In the genomic region with DNA sequence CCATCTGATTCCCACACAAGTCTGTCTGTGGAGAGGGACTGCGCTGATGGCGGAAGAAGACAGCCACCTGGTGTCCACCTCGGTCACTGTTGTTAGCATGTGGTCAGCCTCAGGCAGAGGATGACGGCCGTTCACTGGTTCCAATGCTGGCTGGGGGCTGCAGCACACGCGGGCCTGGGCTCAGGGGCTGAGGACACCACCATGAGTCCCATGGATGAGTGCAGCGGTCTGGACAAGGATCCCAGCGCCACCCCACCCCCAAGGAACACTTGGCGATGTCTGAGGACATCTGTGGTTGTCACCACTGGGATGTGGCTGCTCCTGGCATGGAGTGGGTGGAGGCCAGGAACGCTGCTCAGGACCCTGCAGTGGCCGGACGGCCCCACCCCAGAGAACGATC, we compare ENCODE assay signal across 17 cellular contexts. TPM values are rescaled to one million over a fixed set of nuclear protein-coding genes. Genes with fewer than 3 reads are reported as not detected.
DNase-seq lines count a peak whose midpoint lies in the region; ATAC-seq, FAIRE-seq and TF ChIP-seq lines count a peak whose summit lies in the region.
"Had no signal": no experiment of that assay in that cellular context is flagged by ENCODE, and none has a peak within 500 bp of the region (broad histone marks: within the 10 kb centered on the region; RNA-seq: fewer than 3 reads in every experiment).

No MANE protein-coding gene starts in this region.

- H3K4me2 ChIP-seq in K562 (ENCODE audit: insufficient read depth, low read length) = no peak overlapping the region
- no peak overlapping the region for H3K4me2 ChIP-seq in HepG2 (ENCODE audit: low read depth, low read length)

- POLR2A ChIA-PET in K562 (lab: Yijun Ruan, JAX) = interaction anchor here (0.6 to 1.4 kb wide), 2 partner anchors 9 to 467 kb away, joined by 3 to 4 read pairs; no protein-coding TSS in a partner anchor
- POLR2A ChIA-PET in HepG2 (lab: Yijun Ruan, JAX) = no interaction called here

- H3K9me3 ChIP-seq in K562 (replicated peaks; ENCODE audit: control insufficient read depth, insufficient read depth, low read depth, low read length) (no peaks in the 10 kb centered on the region), HepG2 (ENCODE audit: low read length) (no peaks in the 10 kb centered on the region)

- H3K79me2 ChIP-seq in K562 (ENCODE audit: control insufficient read depth, insufficient read depth, low read length) (no peaks in the 10 kb centered on the region; the same call in 1 of the 3 replicates), HepG2 (ENCODE audit: insufficient read depth, low read length) (no peaks in the 10 kb centered on the region)

- H3K4me1 ChIP-seq in K562 (replicated peaks in 1 of 2; ENCODE audit: control insufficient read depth in 2 of 2, insufficient read depth in 2 of 2, low read length in 2 of 2) (peaks cover 0 to 25% of the 10 kb centered on the region in 2 experiments; a peak in 2 of 5 replicates), HepG2 (ENCODE audit: insufficient read depth, low read length) (peaks cover 53% of the 10 kb centered on the region)

- H3K9ac ChIP-seq in K562 (ENCODE audit: insufficient read depth in 1 of 2, low read depth in 2 of 2, low read length in 2 of 2) (peak overlapping the region in 1 of 2 experiments; percentile 17; a peak in 1 of 4 replicates), HepG2 (ENCODE audit: insufficient read depth, low read depth, low read length) (no peak overlapping the region)

- H3K4me3 ChIP-seq in K562 (no peak overlapping the region), HepG2 (replicated peaks in 1 of 3; ENCODE audit: insufficient read depth in 1 of 3, low read depth in 2 of 3, low read length in 3 of 3) (no peak overlapping the region), skin epidermis (no peak overlapping the region)

- no peak overlapping the region for H2AFZ ChIP-seq in K562 (ENCODE audit: low read depth, low read length)
- H2AFZ ChIP-seq in HepG2 (ENCODE audit: low read length) = no peak overlapping the region

- TF ChIP-seq EP300 in K562 (IDR thresholded peaks at IDR 0.05; ENCODE audit: low read length) = no peak
- no peak for TF ChIP-seq EP300 in HepG2 (IDR thresholded peaks at IDR 0.05; ENCODE audit: low read depth in 2 of 2, low read length in 2 of 2)
- TF ChIP-seq EP300 in HepG2 (CRISPR knock-in tag; IDR thresholded peaks at IDR 0.05; ENCODE audit: borderline replicate concordance) = no peak

- ATAC-seq in K562 (no peak), HepG2 (no peak)
- ATAC-seq: activated CD4-positive, alpha-beta T cell treated with anti-CD3 and anti-CD28 coated beads for 36 hours; activated naive CD4-positive, alpha-beta T cell treated with anti-CD3 and anti-CD28 coated beads, Interleukin-2, amount 50 U/mL, for 72 hours; stimulated activated effector memory CD8-positive, alpha-beta T cell treated with anti-CD3 and anti-CD28 coated beads, Interleukin-12 subunit alpha, Interleukin-12 subunit beta, amount 100 ng/mL, for 72 hours; T-helper 17 cell had no signal

- H3K27ac ChIP-seq in K562 (ENCODE audit: extremely low read depth, low read depth, low read length) (no peak overlapping the region), HepG2 (ENCODE audit: extremely low read length, insufficient read depth, low read length) (no peak overlapping the region), skin epidermis (peak overlapping the region in 20 of 21 experiments; percentile 10 to 90 (median 74))

- TF ChIP-seq POLR2A in K562 (conservative IDR thresholded peaks at IDR 0.05) (no peak), HepG2 (IDR thresholded peaks at IDR 0.05; ENCODE audit: insufficient read depth in 1 of 2, low read depth in 2 of 2, low read length in 2 of 2) (no peak)

- TF ChIP-seq RAD21 in K562 (CRISPR knock-in tag; conservative IDR thresholded peaks at IDR 0.05 in 1 of 2, IDR thresholded peaks at IDR 0.05 in 1 of 2) (no peak), HepG2 (CRISPR knock-in tag; IDR thresholded peaks at IDR 0.05) (no peak)

- in situ Hi-C loops in G401 (cut with HindIII; ENCODE audit: low sequenced_read_pairs) = no loop called here
- in situ Hi-C loops in K562 (cut with MboI) = no loop called here
- in situ Hi-C loops in HepG2 (cut with HindIII; ENCODE audit: extremely low pct_ligation_motif_present, low pct_unique_long_range_greater_than_20kb) = no loop called here

- no peaks in the 10 kb centered on the region for H3K9me1 ChIP-seq in K562 (ENCODE audit: control insufficient read depth, insufficient read depth, low read length)

- H3K27me3 ChIP-seq in K562 (ENCODE audit: control insufficient read depth in 2 of 2, insufficient read depth in 2 of 2, low read length in 2 of 2) (no peaks in the 10 kb centered on the region), HepG2 (ENCODE audit: control insufficient read depth in 1 of 2, insufficient read depth in 2 of 2, low read length in 2 of 2) (no peaks in the 10 kb centered on the region)

- no peaks in the 10 kb centered on the region for H4K20me1 ChIP-seq in K562 (replicated peaks; ENCODE audit: control insufficient read depth, insufficient read depth, low read length)
- peaks cover 6% of the 10 kb centered on the region; the same call in 1 of the 2 replicates for H4K20me1 ChIP-seq in HepG2 (ENCODE audit: insufficient read depth, low read length)

- BruUV-seq in K562 (replicated peaks; lab: Mats Ljungman, UMichigan) (no TSS peak), HepG2 (replicated peaks; lab: Mats Ljungman, UMichigan) (no TSS peak)

- CTCF ChIA-PET in K562 (lab: Yijun Ruan, JAX; ENCODE audit: low intra/inter-chr PET ratio) (no interaction called here), HepG2 (lab: Yijun Ruan, JAX; ENCODE audit: low intra/inter-chr PET ratio, low total read pairs) (no interaction called here)

- H3K36me3 ChIP-seq in K562 (ENCODE audit: control insufficient read depth, insufficient read depth, low read length) (peaks cover 82% of the 10 kb centered on the region; the same call in 2 of the 3 replicates), HepG2 (replicated peaks in 1 of 2; ENCODE audit: control insufficient read depth in 1 of 2, insufficient read depth in 2 of 2, low read length in 2 of 2) (peaks cover 22 to 45% of the 10 kb centered on the region in 2 experiments; a peak in 4 of 5 replicates)

- intact Hi-C loops in K562 (cut with micrococcal nuclease) (no loop called here), HepG2 (cut with micrococcal nuclease; ENCODE audit: unreplicated experiment) (no loop called here)

- no peak for TF ChIP-seq CTCF in K562 (IDR thresholded peaks at IDR 0.05 in 2 of 3, conservative IDR thresholded peaks at IDR 0.05 in 1 of 3; ENCODE audit: insufficient read depth in 2 of 3, low read depth in 1 of 3, low read length in 3 of 3)
- peak; percentile 34 for TF ChIP-seq CTCF in HepG2 (CRISPR knock-in tag; IDR thresholded peaks at IDR 0.05)

- WGBS in K562 (ENCODE audit: insufficient coverage, low coverage, missing lambda C conversion rate) = 92% methylated on average over 11 of the region's 14 CpGs
- WGBS in HepG2 (ENCODE audit: low lambda C conversion rate) = 100% methylated on average over 6 of the region's 14 CpGs

- peak; percentile 52 for DNase-seq in G401 (ENCODE audit: low spot score)
- no peak for DNase-seq in K562 (ENCODE audit: extremely low read depth in 1 of 4, low spot score in 3 of 4)
- no peak for DNase-seq in HepG2 (ENCODE audit: low spot score)
- DNase-seq in cerebellar nuclear complex (lab: John Stamatoyannopoulos, UW) = no peak
- DNase-seq in effector CD4-positive, alpha-beta T cell = no peak
- DNase-seq in medulla oblongata (ENCODE audit: extremely low spot score) = no peak
- DNase-seq in DMS 273 treated with DMSO at 0.1 percent for 48 hours (lab: John Stamatoyannopoulos, UW) = no peak
- DNase-seq: activated CD4-positive, alpha-beta T cell treated with anti-CD3 and anti-CD28 coated beads for 36 hours; NCI-H1436; NCI-H446; stimulated activated CD4-positive, alpha-beta T cell treated with anti-CD3 and anti-CD28 coated beads, Interleukin-4, amount 100 ng/mL, for 24 hours; T-helper 17 cell had no signal

- FAIRE-seq in K562 (lab: Jason Lieb, UNC) (no peak), HepG2 (lab: Jason Lieb, UNC) (no peak)
- FAIRE-seq: colon, GM18507 had no signal

RNA-seq across cellular contexts. Expression of a gene that starts 10.9 kb away (rescaled TPM):
- 20.4 and 22.5 TPM in 2 replicates for total RNA-seq in G401 (2014; rRNA removed; shearing (Covaris generic))
- total RNA-seq in K562 (2011; cell fraction: chromatin; rRNA removed; ENCODE audit: low replicate concordance) = 45.6 and 105 TPM in 2 replicates
- total RNA-seq in K562 (2011; cell fraction: nucleolus; rRNA removed) = 61.4 and 62.6 TPM in 2 replicates
- 50.8 and 52.2 TPM in 2 replicates for total RNA-seq in K562 (2011; cell fraction: nucleoplasm; rRNA removed)
- total RNA-seq in K562 (2014; rRNA removed) = 43.0 and 64.9 TPM in 2 replicates
- total RNA-seq in K562 (2014; rRNA removed; fragmentation: Illumina TruSeq; extraction: Trizol) = 12.7 and 16.0 TPM in 2 replicates
- 23.6 and 24.5 TPM in 2 replicates for total RNA-seq in K562 (2015; rRNA removed; fragmentation: Illumina TruSeq; extraction: Trizol)
- total RNA-seq in K562 (2021) = 60.0 and 66.7 TPM in 2 replicates
- polyA plus RNA-seq in K562 (2011; rRNA removed) = 5.4 and 7.1 TPM in 2 replicates
- 6.1 and 12.8 TPM in 2 replicates for polyA plus RNA-seq in K562 (2011; cell fraction: cytosol; rRNA removed)
- 9.6 and 23.4 TPM in 2 replicates for polyA plus RNA-seq in K562 (2011; cell fraction: nucleus; rRNA removed)
- 26.0 and 32.1 TPM in 2 replicates for polyA plus RNA-seq in K562 (2012)
- polyA plus RNA-seq in K562 (2014; fragmentation: Illumina TruSeq; extraction: Trizol) = 33.5 and 50.1 TPM in 2 replicates
- polyA plus RNA-seq in K562 (2014; fragmentation: Nextera tagmentation; extraction: Ambion mirVana) = 1 to 10 TPM in 1 of 2 experiments, under 1 TPM in 1; 0.90 to 1.1 TPM
- 27.8 and 30.6 TPM in 2 replicates for polyA plus RNA-seq in K562 (2014; rRNA removed)
- polyA minus RNA-seq in K562 (2011; rRNA and poly(A)+ RNA removed) = 4.6 and 8.5 TPM in 2 replicates
- polyA minus RNA-seq in K562 (2011; cell fraction: cytosol; rRNA and poly(A)+ RNA removed) = 17.6 and 18.5 TPM in 2 replicates
- 17.1 and 24.1 TPM in 2 replicates for polyA minus RNA-seq in K562 (2011; cell fraction: nucleus; rRNA and poly(A)+ RNA removed)
- 25.8 and 26.6 TPM in 2 replicates for total RNA-seq in HepG2 (2016; rRNA removed; fragmentation: Illumina TruSeq; extraction: Trizol)
- 21.9 and 23.0 TPM in 2 replicates for total RNA-seq in HepG2 (2016; cell fraction: cytosol; rRNA removed; fragmentation: Illumina TruSeq; extraction: Trizol; ENCODE audit: low read depth)
- total RNA-seq in HepG2 (2016; cell fraction: insoluble cytoplasmic fraction; rRNA removed; fragmentation: Illumina TruSeq; extraction: Trizol) = 19.7 and 28.0 TPM in 2 replicates
- 28.4 and 28.6 TPM in 2 replicates for total RNA-seq in HepG2 (2016; cell fraction: membrane; rRNA removed; fragmentation: Illumina TruSeq; extraction: Trizol)
- 19.7 and 23.4 TPM in 2 replicates for total RNA-seq in HepG2 (2016; cell fraction: nucleus; rRNA removed; fragmentation: Illumina TruSeq; extraction: Trizol)
- polyA plus RNA-seq in HepG2 (2011; rRNA removed) = 8.4 and 9.4 TPM in 2 replicates
- 5.3 and 7.0 TPM in 2 replicates for polyA plus RNA-seq in HepG2 (2011; cell fraction: cytosol; rRNA removed)
- polyA plus RNA-seq in HepG2 (2011; cell fraction: nucleus; rRNA removed) = 33.2 and 42.2 TPM in 2 replicates
- 14.9 and 17.3 TPM in 2 replicates for polyA plus RNA-seq in HepG2 (2012)
- 11.8 and 12.3 TPM in 2 replicates for polyA plus RNA-seq in HepG2 (2016; cell fraction: cytosol; fragmentation: Illumina TruSeq; extraction: Trizol; ENCODE audit: low read depth)
- polyA plus RNA-seq in HepG2 (2016; cell fraction: insoluble cytoplasmic fraction; fragmentation: Illumina TruSeq; extraction: Trizol; ENCODE audit: low read depth) = 26.8 and 38.6 TPM in 2 replicates
- 22.3 and 23.5 TPM in 2 replicates for polyA plus RNA-seq in HepG2 (2016; cell fraction: membrane; fragmentation: Illumina TruSeq; extraction: Trizol; ENCODE audit: low read depth)
- 52.8 and 55.7 TPM in 2 replicates for polyA plus RNA-seq in HepG2 (2016; cell fraction: nucleus; fragmentation: Illumina TruSeq; extraction: Trizol; ENCODE audit: insufficient read depth, low read depth)
- 26.0 and 29.3 TPM in 2 replicates for polyA minus RNA-seq in HepG2 (2011; rRNA and poly(A)+ RNA removed; ENCODE audit: low replicate concordance)
- polyA minus RNA-seq in HepG2 (2011; cell fraction: cytosol; rRNA and poly(A)+ RNA removed) = 10.0 and 10.8 TPM in 2 replicates
- polyA minus RNA-seq in HepG2 (2011; cell fraction: nucleus; rRNA and poly(A)+ RNA removed) = 25.8 and 26.7 TPM in 2 replicates

RNA-seq across cellular contexts. Expression of a gene that starts 42.6 kb away (rescaled TPM):
- total RNA-seq in G401 (2014; rRNA removed; shearing (Covaris generic)) = 182 and 187 TPM in 2 replicates
- 55.1 and 137 TPM in 2 replicates for total RNA-seq in K562 (2011; cell fraction: chromatin; rRNA removed; ENCODE audit: low replicate concordance)
- total RNA-seq in K562 (2011; cell fraction: nucleolus; rRNA removed) = 204 and 212 TPM in 2 replicates
- 127 and 144 TPM in 2 replicates for total RNA-seq in K562 (2011; cell fraction: nucleoplasm; rRNA removed)
- total RNA-seq in K562 (2014; rRNA removed) (131 and 143 TPM in 2 replicates), K562 (2014; rRNA removed; fragmentation: Illumina TruSeq; extraction: Trizol) (52.2 and 67.5 TPM in 2 replicates), K562 (2015; rRNA removed; fragmentation: Illumina TruSeq; extraction: Trizol) (81.6 and 83.0 TPM in 2 replicates), K562 (2021) (91.5 and 96.7 TPM in 2 replicates), HepG2 (2016; rRNA removed; fragmentation: Illumina TruSeq; extraction: Trizol) (51.2 and 116 TPM in 2 replicates)
- polyA plus RNA-seq in K562 (2011; rRNA removed) (82.1 and 86.0 TPM in 2 replicates), K562 (2014; fragmentation: Illumina TruSeq; extraction: Trizol) (60.5 and 66.6 TPM in 2 replicates), K562 (2014; fragmentation: Nextera tagmentation; extraction: Ambion mirVana) (10 to 100 TPM in 1 of 2 experiments, 1 to 10 TPM in 1; 4.2 to 12.6 TPM), K562 (2014; rRNA removed) (141 and 166 TPM in 2 replicates), HepG2 (2011; rRNA removed) (195 and 198 TPM in 2 replicates)
- polyA plus RNA-seq in K562 (2011; cell fraction: cytosol; rRNA removed) = 118 and 186 TPM in 2 replicates
- 46.8 and 51.5 TPM in 2 replicates for polyA plus RNA-seq in K562 (2011; cell fraction: nucleus; rRNA removed)
- polyA plus RNA-seq in K562 (2012) = 164 and 292 TPM in 2 replicates
- 17.9 and 26.4 TPM in 2 replicates for polyA minus RNA-seq in K562 (2011; rRNA and poly(A)+ RNA removed)
- polyA minus RNA-seq in K562 (2011; cell fraction: cytosol; rRNA and poly(A)+ RNA removed) = 32.6 and 58.7 TPM in 2 replicates
- polyA minus RNA-seq in K562 (2011; cell fraction: nucleus; rRNA and poly(A)+ RNA removed) = 14.4 and 24.1 TPM in 2 replicates
- 22.6 and 23.9 TPM in 2 replicates for total RNA-seq in HepG2 (2016; cell fraction: cytosol; rRNA removed; fragmentation: Illumina TruSeq; extraction: Trizol; ENCODE audit: low read depth)
- 51.8 and 121 TPM in 2 replicates for total RNA-seq in HepG2 (2016; cell fraction: insoluble cytoplasmic fraction; rRNA removed; fragmentation: Illumina TruSeq; extraction: Trizol)
- 39.4 and 44.5 TPM in 2 replicates for total RNA-seq in HepG2 (2016; cell fraction: membrane; rRNA removed; fragmentation: Illumina TruSeq; extraction: Trizol)
- total RNA-seq in HepG2 (2016; cell fraction: nucleus; rRNA removed; fragmentation: Illumina TruSeq; extraction: Trizol) = 80.0 and 98.1 TPM in 2 replicates
- polyA plus RNA-seq in HepG2 (2011; cell fraction: cytosol; rRNA removed) = 230 and 342 TPM in 2 replicates
- polyA plus RNA-seq in HepG2 (2011; cell fraction: nucleus; rRNA removed) = 115 and 125 TPM in 2 replicates
- 153 and 214 TPM in 2 replicates for polyA plus RNA-seq in HepG2 (2012)
- polyA plus RNA-seq in HepG2 (2016; cell fraction: cytosol; fragmentation: Illumina TruSeq; extraction: Trizol; ENCODE audit: low read depth) = 30.7 and 35.4 TPM in 2 replicates
- 58.1 and 61.6 TPM in 2 replicates for polyA plus RNA-seq in HepG2 (2016; cell fraction: insoluble cytoplasmic fraction; fragmentation: Illumina TruSeq; extraction: Trizol; ENCODE audit: low read depth)
- 39.4 and 41.3 TPM in 2 replicates for polyA plus RNA-seq in HepG2 (2016; cell fraction: membrane; fragmentation: Illumina TruSeq; extraction: Trizol; ENCODE audit: low read depth)
- polyA plus RNA-seq in HepG2 (2016; cell fraction: nucleus; fragmentation: Illumina TruSeq; extraction: Trizol; ENCODE audit: insufficient read depth, low read depth) = 174 and 190 TPM in 2 replicates
- polyA minus RNA-seq in HepG2 (2011; rRNA and poly(A)+ RNA removed; ENCODE audit: low replicate concordance) = 65.4 and 78.5 TPM in 2 replicates
- 53.5 and 66.5 TPM in 2 replicates for polyA minus RNA-seq in HepG2 (2011; cell fraction: cytosol; rRNA and poly(A)+ RNA removed)
- polyA minus RNA-seq in HepG2 (2011; cell fraction: nucleus; rRNA and poly(A)+ RNA removed) = 27.7 and 29.1 TPM in 2 replicates

Comparison
In these comparisons a context has a peak if more than half of its experiments do, and no peak if none do; other contexts are left out.
1. H3K27ac ChIP-seq: peak in skin epidermis (20 of 21); none in K562 (single experiment) and HepG2 (single experiment).